8 cellular contexts compared by ENCODE assay signal in genomic region chr11:59611570-59612565, GRCh38. TPM values are rescaled to one million over a fixed set of nuclear protein-coding genes. Genes with fewer than 3 reads are reported as not detected.
DNase-seq lines count a peak whose midpoint lies in the region; ATAC-seq and TF ChIP-seq lines count a peak whose summit lies in the region.

No MANE protein-coding gene starts in this region.

- H3K27me3 ChIP-seq in cardiac muscle cell (no peaks in the 10 kb centered on the region), OCI-LY3 (ENCODE audit: low read depth, low read length) (no peaks in the 10 kb centered on the region), hepatocyte (no peaks in the 10 kb centered on the region), tibial artery (no peaks in the 10 kb centered on the region), aorta (ENCODE audit: control insufficient read depth in 1 of 2, insufficient read depth in 2 of 2, low read length in 1 of 2) (no peaks in the 10 kb centered on the region)

- peaks cover 40% of the 10 kb centered on the region for H4K20me1 ChIP-seq in OCI-LY3 (ENCODE audit: insufficient read depth, low read length)
- H4K20me1 ChIP-seq in hepatocyte (ENCODE audit: insufficient read depth, poor library complexity, severe bottlenecking), result peaks cover 38% of the 10 kb centered on the region

- CTCF ChIA-PET in activated naive CD4-positive, alpha-beta T cell treated with anti-CD3 and anti-CD28 coated beads for 36 hours (lab: Charles Lee), result interaction anchor here (0.5 to 1.0 kb wide), 3 partner anchors 13 to 405 kb away, joined by 3 to 5 read pairs (median 3); no protein-coding TSS in a partner anchor

- H3K4me1 Mint-ChIP-seq in activated naive CD4-positive, alpha-beta T cell treated with anti-CD3 and anti-CD28 coated beads for 36 hours (ENCODE audit: low read depth), result peaks cover 48% of the 10 kb centered on the region

- H3K27ac ChIP-seq in cardiac muscle cell (peak overlapping the region; percentile 94), OCI-LY3 (ENCODE audit: low read length) (no peak overlapping the region), hepatocyte (peak overlapping the region; percentile 35), tibial artery (peak overlapping the region; percentile 46 to 93), aorta (ENCODE audit: low read depth in 1 of 2, low read length in 2 of 2) (peak overlapping the region in 1 of 2 donors; percentile 22)

- no peak overlapping the region for H3K4me3 Mint-ChIP-seq in activated naive CD4-positive, alpha-beta T cell treated with anti-CD3 and anti-CD28 coated beads for 36 hours

- H3K27me3 Mint-ChIP-seq in activated naive CD4-positive, alpha-beta T cell treated with anti-CD3 and anti-CD28 coated beads for 36 hours (ENCODE audit: low read depth), result no peaks in the 10 kb centered on the region

- DNase-seq in cardiac muscle cell (ENCODE audit: low read depth in 1 of 2, low spot score in 1 of 2) (peak in 1 of 2 donors; percentile 56), cardiac septum (ENCODE audit: low spot score) (no peak), hepatocyte (ENCODE audit: low spot score) (peak; percentile 18), tibial artery (no peak), kidney glomerular epithelial cell (lab: John Stamatoyannopoulos, UW) (no peak), aorta (no peak)
- no peak for DNase-seq in activated naive CD4-positive, alpha-beta T cell treated with anti-CD3 and anti-CD28 coated beads for 36 hours

- H3K9me3 Mint-ChIP-seq in activated naive CD4-positive, alpha-beta T cell treated with anti-CD3 and anti-CD28 coated beads for 36 hours, result no peaks in the 10 kb centered on the region

- H3K36me3 ChIP-seq in cardiac muscle cell (peaks cover 26% of the 10 kb centered on the region), OCI-LY3 (replicated peaks; ENCODE audit: low read depth, low read length) (peaks cover 47% of the 10 kb centered on the region), hepatocyte (replicated peaks; ENCODE audit: insufficient read depth, low read depth) (no peaks in the 10 kb centered on the region), tibial artery (peaks cover 35 to 37% (median 36%) of the 10 kb centered on the region in 3 donors), aorta (ENCODE audit: control insufficient read depth in 1 of 2, insufficient read depth in 2 of 2, low read length in 1 of 2) (peaks cover 7 to 8% of the 10 kb centered on the region in 2 donors)

- TF ChIP-seq CTCF in cardiac muscle cell (IDR thresholded peaks at IDR 0.05; ENCODE audit: low read depth, low read length) (no peak), OCI-LY3 (IDR thresholded peaks at IDR 0.05; ENCODE audit: low read depth, low read length) (no peak), hepatocyte (IDR thresholded peaks at IDR 0.05; ENCODE audit: poor library complexity) (no peak), tibial artery (IDR thresholded peaks at IDR 0.05) (no peak)

- H3K4me2 ChIP-seq in OCI-LY3 (ENCODE audit: low read length) (0 out of 2 replicates have a peak overlapping the region, but pooled peaks have one; percentile 4), hepatocyte (peak overlapping the region; percentile 90)

- no peak for ATAC-seq in aorta (ENCODE audit: low FRiP score)

- no peak overlapping the region for H3K9ac ChIP-seq in OCI-LY3 (ENCODE audit: low read length)

- no peaks in the 10 kb centered on the region for H3K9me2 ChIP-seq in hepatocyte (replicated peaks; ENCODE audit: insufficient read depth)

- H3K79me2 ChIP-seq in OCI-LY3 (ENCODE audit: low read length) (peaks cover 54% of the 10 kb centered on the region), hepatocyte (peaks cover 83% of the 10 kb centered on the region)

- WGBS in hepatocyte (ENCODE audit: low lambda C conversion rate, missing lambda C conversion rate), result 86% methylated on average over 6 of the region's 6 CpGs
- WGBS in aorta, 2 donors, result 14 to 20% methylated on average over 6 of the region's 6 CpGs

- H3K9me3 ChIP-seq in cardiac muscle cell (ENCODE audit: low read depth) (no peaks in the 10 kb centered on the region), OCI-LY3 (ENCODE audit: insufficient read depth, low read length) (no peaks in the 10 kb centered on the region), hepatocyte (ENCODE audit: low read depth) (no peaks in the 10 kb centered on the region), tibial artery (no peaks in the 10 kb centered on the region), aorta (ENCODE audit: control insufficient read depth, low read length) (no peaks in the 10 kb centered on the region)

- H2AFZ ChIP-seq in OCI-LY3 (ENCODE audit: low read depth, low read length) (no peak overlapping the region), hepatocyte (no peak overlapping the region)

- intact Hi-C loops in cardiac septum (cut with DNase I) (no loop called here), tibial artery (cut with DNase I; ENCODE audit: low total_unique reads) (loop anchor here (1.0 kb wide), 1 partner anchor 23 kb away; no protein-coding TSS in a partner anchor), aorta (cut with DNase I) (loop anchor here in 1 of 2 donors (5.0 kb wide), 1 partner anchor 45 kb away; no protein-coding TSS in a partner anchor)
- intact Hi-C loops in activated naive CD4-positive, alpha-beta T cell treated with anti-CD3 and anti-CD28 coated beads for 36 hours (cut with micrococcal nuclease), result loop anchor here (10.0 kb wide), 1 partner anchor 507 kb away; the partner anchor contains the start of gene FAM111B

- no peak overlapping the region for H3K27ac Mint-ChIP-seq in activated naive CD4-positive, alpha-beta T cell treated with anti-CD3 and anti-CD28 coated beads for 36 hours

- H3K4me1 ChIP-seq in cardiac muscle cell (ENCODE audit: low read depth), result peaks cover 45% of the 10 kb centered on the region
- H3K4me1 ChIP-seq in OCI-LY3 (ENCODE audit: low read length), result peaks cover 32% of the 10 kb centered on the region
- peaks cover 23% of the 10 kb centered on the region for H3K4me1 ChIP-seq in hepatocyte (ENCODE audit: insufficient read depth)
- peaks cover 7 to 47% (median 29%) of the 10 kb centered on the region in 4 donors for H3K4me1 ChIP-seq in tibial artery
- H3K4me1 ChIP-seq in aorta (ENCODE audit: control insufficient read depth in 1 of 2, insufficient read depth in 2 of 2, low read length in 2 of 2), result peaks cover 1 to 3% of the 10 kb centered on the region in 2 donors

- H3K36me3 Mint-ChIP-seq in activated naive CD4-positive, alpha-beta T cell treated with anti-CD3 and anti-CD28 coated beads for 36 hours (ENCODE audit: low read depth), result peaks cover 23% of the 10 kb centered on the region

- H3K4me3 ChIP-seq in cardiac muscle cell, result peak overlapping the region; percentile 17
- no peak overlapping the region for H3K4me3 ChIP-seq in OCI-LY3 (ENCODE audit: low read length)
- H3K4me3 ChIP-seq in hepatocyte, result no peak overlapping the region
- H3K4me3 ChIP-seq in tibial artery, result no peak overlapping the region
- H3K4me3 ChIP-seq in aorta (ENCODE audit: low read length in 2 of 2), result no peak overlapping the region

RNA-seq across cellular contexts. Expression of gene OSBP, which starts 3.7 kb away (rescaled TPM):
- 20.6 and 27.3 TPM in 2 replicates for total RNA-seq in cardiac muscle cell
- polyA plus RNA-seq in cardiac muscle cell, result 30.7 and 39.8 TPM in 2 replicates
- 35.1 TPM for total RNA-seq in cardiac septum
- 40.0 and 43.8 TPM in 2 replicates for total RNA-seq in hepatocyte
- 28.6 and 33.0 TPM in 2 replicates for polyA plus RNA-seq in hepatocyte
- 10 to 100 TPM; 40.4 to 42.4 TPM for total RNA-seq in aorta
- 10 to 100 TPM; 15.0 to 19.5 TPM for polyA plus RNA-seq in aorta
- total RNA-seq in activated naive CD4-positive, alpha-beta T cell treated with anti-CD3 and anti-CD28 coated beads for 36 hours, result 10 to 100 TPM; 33.9 to 37.0 TPM

RNA-seq across cellular contexts. Expression of gene PATL1, which starts 57.0 kb away (rescaled TPM):
- total RNA-seq in cardiac muscle cell, result 7.9 and 10.9 TPM in 2 replicates
- 11.4 and 15.8 TPM in 2 replicates for polyA plus RNA-seq in cardiac muscle cell
- total RNA-seq in cardiac septum, result 23.4 TPM
- total RNA-seq in hepatocyte, result 19.7 and 21.6 TPM in 2 replicates
- 17.1 and 19.9 TPM in 2 replicates for polyA plus RNA-seq in hepatocyte
- total RNA-seq in aorta, result 10 to 100 TPM; 23.7 to 29.6 TPM
- polyA plus RNA-seq in aorta, result 1 to 10 TPM; 8.2 to 9.6 TPM
- total RNA-seq in activated naive CD4-positive, alpha-beta T cell treated with anti-CD3 and anti-CD28 coated beads for 36 hours, result 10 to 100 TPM; 56.7 to 56.8 TPM
